In genomic region chr2:170985407-170985806, GRCh38 we compare ENCODE assay signal across 25 cellular contexts. TPM values are rescaled to one million over a fixed set of nuclear protein-coding genes. Genes with fewer than 3 reads are reported as not detected.
DNase-seq lines count a peak whose midpoint lies in the region; ATAC-seq, FAIRE-seq and TF ChIP-seq lines count a peak whose summit lies in the region.
"Had no signal": no experiment of that assay in that cellular context is flagged by ENCODE, and none has a peak within 500 bp of the region (broad histone marks: within the 10 kb centered on the region; RNA-seq: fewer than 3 reads in every experiment).

No MANE protein-coding gene starts in this region.

- TF ChIP-seq POLR2A in GM12892 (IDR thresholded peaks at IDR 0.05; ENCODE audit: low read depth, low read length), result peak; percentile 28; the same call in 1 of the 2 replicates
- peak; percentile 22 for TF ChIP-seq POLR2A in GM18951 (IDR thresholded peaks at IDR 0.05; ENCODE audit: extremely low read depth, insufficient read depth, insufficient read length)
- TF ChIP-seq POLR2A in GM12878 (IDR thresholded peaks at IDR 0.05; ENCODE audit: low read depth, low read length), result peak; percentile 57

- H3K27me3 ChIP-seq in GM12878 (replicated peaks in 1 of 2; ENCODE audit: control insufficient read depth in 2 of 2, insufficient read depth in 2 of 2, low read length in 1 of 2), result no peaks in the 10 kb centered on the region
- H3K27me3 ChIP-seq in lung (ENCODE audit: control insufficient read depth, insufficient read depth), result no peaks in the 10 kb centered on the region
- H3K27me3 ChIP-seq: BE2C; BLaER1 treated with 17β-estradiol and CSF1 and Interleukin-3, amounts not matched to agents 10 nM and 100 nM had no signal

- SMC1A ChIA-PET in GM12878 (lab: Charles Lee; ENCODE audit: uncharacterized antibody, unreplicated experiment), result no interaction called here

- no peaks in the 10 kb centered on the region for H3K79me2 ChIP-seq in GM12878 (ENCODE audit: control insufficient read depth, insufficient read depth, low read length)

- H3K4me1 ChIP-seq in GM12878 (ENCODE audit: control insufficient read depth, insufficient read depth, low read length) (no peaks in the 10 kb centered on the region), lung (ENCODE audit: control insufficient read depth in 2 of 2, insufficient read depth in 2 of 2, low read length in 2 of 2) (no peaks in the 10 kb centered on the region)
- H3K4me1 ChIP-seq: A549; BE2C; BLaER1 treated with 17β-estradiol and CSF1 and Interleukin-3, amounts not matched to agents 10 nM and 100 nM had no signal

- no peak for TF ChIP-seq RAD21 in GM12878 (IDR thresholded peaks at IDR 0.05; ENCODE audit: insufficient read depth, low read depth, low read length)

- no peak for TF ChIP-seq CTCF in GM12878 (IDR thresholded peaks at IDR 0.05 in 2 of 3, conservative IDR thresholded peaks at IDR 0.05 in 1 of 3; ENCODE audit: control insufficient read depth in 2 of 3, extremely low read depth in 1 of 3, insufficient read depth in 1 of 3, low read depth in 3 of 3, low read length in 3 of 3)
- TF ChIP-seq CTCF in lung (IDR thresholded peaks at IDR 0.05; ENCODE audit: control extremely low read depth, extremely low read depth), result no peak

- WGBS in GM12878 (ENCODE audit: insufficient coverage, insufficient replicate concordance, low lambda C conversion rate, missing lambda C conversion rate), result 87% methylated on average over 5 of the region's 5 CpGs
- WGBS in lung, 2 donors, result 91 to 96% methylated on average over 5 of the region's 5 CpGs

- H3K4me2 ChIP-seq in GM12878 (ENCODE audit: control insufficient read depth, insufficient read depth), result no peak overlapping the region
- H3K4me2 ChIP-seq: A549; BLaER1 treated with 17β-estradiol and CSF1 and Interleukin-3, amounts not matched to agents 10 nM and 100 nM had no signal

- no peaks in the 10 kb centered on the region for H4K20me1 ChIP-seq in GM12878 (ENCODE audit: control insufficient read depth, insufficient read depth)
- H4K20me1 ChIP-seq: BLaER1 treated with 17β-estradiol and CSF1 and Interleukin-3, amounts not matched to agents 10 nM and 100 nM had no signal

- peak; percentile 15; the same call in 2 of the 3 replicates for ATAC-seq in GM12878
- no peak for ATAC-seq in lung (ENCODE audit: insufficient read depth, low FRiP score)
- ATAC-seq in activated naive CD8-positive, alpha-beta T cell treated with anti-CD3 and anti-CD28 coated beads, Interleukin-2, amount 50 U/mL, for 24 hours, result no peak
- no peak for ATAC-seq in HG03442 (IDR thresholded peaks at IDR 0.05; ENCODE audit: unreplicated experiment)
- ATAC-seq: HCT116 had no signal

- no peak overlapping the region for H3K27ac Mint-ChIP-seq in activated naive CD8-positive, alpha-beta T cell treated with anti-CD3 and anti-CD28 coated beads, Interleukin-2, amount 50 U/mL, for 24 hours
- H3K27ac Mint-ChIP-seq: CD14-positive monocyte; CD4-positive, alpha-beta T cell had no signal

- DNase-seq in GM12892 (ENCODE audit: insufficient read length), result no peak
- no peak for DNase-seq in GM12878 (ENCODE audit: low read depth, low spot score)
- peak; percentile 24 for DNase-seq in lung (ENCODE audit: low spot score)
- no peak for DNase-seq in activated naive CD8-positive, alpha-beta T cell treated with anti-CD3 and anti-CD28 coated beads, Interleukin-2, amount 50 U/mL, for 24 hours
- DNase-seq in KG1 (lab: John Stamatoyannopoulos, UW), result no peak
- DNase-seq: 8988T; ACHN; AML-193; BE2C; CD4-positive, alpha-beta T cell; CD8-positive, alpha-beta memory T cell; DMS 273 treated with DMSO at 0.1 percent for 48 hours; DMS79; EL; GDM1; GM23248; H9 had no signal

- no peaks in the 10 kb centered on the region for H3K27me3 Mint-ChIP-seq in activated naive CD8-positive, alpha-beta T cell treated with anti-CD3 and anti-CD28 coated beads, Interleukin-2, amount 50 U/mL, for 24 hours
- H3K27me3 Mint-ChIP-seq: CD4-positive, alpha-beta T cell; CD8-positive, alpha-beta memory T cell had no signal

- H2AFZ ChIP-seq in GM12878 (ENCODE audit: control insufficient read depth, low read depth, low read length), result no peak overlapping the region
- H2AFZ ChIP-seq: GM23248 had no signal

- POLR2A ChIA-PET in GM12878 (lab: Charles Lee), result no interaction called here

- RAD21 ChIA-PET in GM12878 (lab: Charles Lee; ENCODE audit: unreplicated experiment), result no interaction called here

- CTCF ChIA-PET in GM12878 (lab: Yijun Ruan, JAX), result interaction anchor here (1.0 kb wide), 1 partner anchor 11 kb away, joined by 3 read pairs; no protein-coding TSS in a partner anchor

- H3K27ac ChIP-seq in GM12878 (ENCODE audit: control insufficient read depth, insufficient read depth) (no peak overlapping the region), lung (ENCODE audit: low read depth in 1 of 2, low read length in 1 of 2) (no peak overlapping the region)
- H3K27ac ChIP-seq: A549; BLaER1 treated with 17β-estradiol and CSF1 and Interleukin-3, amounts not matched to agents 10 nM and 100 nM; GM23248 had no signal

- no peaks in the 10 kb centered on the region for H3K9me3 Mint-ChIP-seq in activated naive CD8-positive, alpha-beta T cell treated with anti-CD3 and anti-CD28 coated beads, Interleukin-2, amount 50 U/mL, for 24 hours
- H3K9me3 Mint-ChIP-seq: CD4-positive, alpha-beta T cell; CD8-positive, alpha-beta memory T cell had no signal

- in situ Hi-C loops in GM18951 (cut with MboI; ENCODE audit: low sequenced_read_pairs, unreplicated experiment), result no loop called here
- in situ Hi-C loops in GM12878 (cut with MboI), result no loop called here

- no peak overlapping the region for H3K9ac ChIP-seq in GM12878 (ENCODE audit: control insufficient read depth, insufficient read depth, low read length)
- H3K9ac ChIP-seq: BLaER1 treated with 17β-estradiol and CSF1 and Interleukin-3, amounts not matched to agents 10 nM and 100 nM; GM23248 had no signal

- TF ChIP-seq EP300 in GM12878 (IDR thresholded peaks at IDR 0.05; ENCODE audit: borderline replicate concordance in 1 of 2, control insufficient read depth in 1 of 2, low read depth in 2 of 2, low read length in 2 of 2), result no peak

- H3K4me3 Mint-ChIP-seq in activated naive CD8-positive, alpha-beta T cell treated with anti-CD3 and anti-CD28 coated beads, Interleukin-2, amount 50 U/mL, for 24 hours, result no peak overlapping the region
- H3K4me3 Mint-ChIP-seq: CD14-positive monocyte; CD4-positive, alpha-beta T cell; CD8-positive, alpha-beta memory T cell; H9 had no signal

- no peaks in the 10 kb centered on the region for H3K4me1 Mint-ChIP-seq in activated naive CD8-positive, alpha-beta T cell treated with anti-CD3 and anti-CD28 coated beads, Interleukin-2, amount 50 U/mL, for 24 hours
- H3K4me1 Mint-ChIP-seq: CD14-positive monocyte; CD8-positive, alpha-beta memory T cell had no signal

- intact Hi-C loops in GM12878 (cut with micrococcal nuclease; ENCODE audit: unreplicated experiment), result no loop called here

- no peaks in the 10 kb centered on the region for H3K9me3 ChIP-seq in GM12878 (replicated peaks; ENCODE audit: control insufficient read depth, insufficient read depth, low read length)
- H3K9me3 ChIP-seq in lung (ENCODE audit: control insufficient read depth in 2 of 2, insufficient read depth in 1 of 2, low read length in 1 of 2), result no peaks in the 10 kb centered on the region
- H3K9me3 ChIP-seq: A549; BE2C; BLaER1 treated with 17β-estradiol and CSF1 and Interleukin-3, amounts not matched to agents 10 nM and 100 nM had no signal

- no peak for FAIRE-seq in GM12892 (lab: Jason Lieb, UNC)
- FAIRE-seq in GM12878 (lab: Jason Lieb, UNC), result no peak
- FAIRE-seq: A549, D721Med, GM12891 had no signal

- H3K4me3 ChIP-seq in GM12878 (no peak overlapping the region), lung (no peak overlapping the region)
- H3K4me3 ChIP-seq: A549; BLaER1 treated with 17β-estradiol and CSF1 and Interleukin-3, amounts not matched to agents 10 nM and 100 nM; GM23248 had no signal

- H3K36me3 ChIP-seq in GM12878 (ENCODE audit: control insufficient read depth in 2 of 2, insufficient read depth in 2 of 2, low read length in 1 of 2), result peaks cover 0 to 8% of the 10 kb centered on the region in 2 experiments; a peak in 1 of 4 replicates
- no peaks in the 10 kb centered on the region for H3K36me3 ChIP-seq in lung (ENCODE audit: control insufficient read depth in 2 of 2, insufficient read depth in 2 of 2, low read length in 2 of 2)
- H3K36me3 ChIP-seq: BE2C had no signal

- BruUV-seq in GM12878 (replicated peaks; lab: Mats Ljungman, UMichigan), result no TSS peak

- H3K36me3 Mint-ChIP-seq in activated naive CD8-positive, alpha-beta T cell treated with anti-CD3 and anti-CD28 coated beads, Interleukin-2, amount 50 U/mL, for 24 hours (ENCODE audit: low read depth), result peaks cover 4% of the 10 kb centered on the region

TF ChIP-seq in GM12878, 131 proteins besides CTCF, POLR2A, EP300 and RAD21:
- TF ChIP-seq ETV6 (conservative IDR thresholded peaks at IDR 0.05 in 1 of 2, IDR thresholded peaks at IDR 0.05 in 1 of 2; ENCODE audit: borderline replicate concordance in 1 of 2, low read depth in 1 of 2) (no peak), IKZF2 (IDR thresholded peaks at IDR 0.05) (no peak), POLR2AphosphoS5 (IDR thresholded peaks at IDR 0.05; ENCODE audit: low read length) (peak; percentile 72)

RNA-seq across cellular contexts. Expression of gene GORASP2, which starts 56.4 kb away (rescaled TPM):
- 59.6 TPM for polyA plus RNA-seq in GM12892 (2012; ENCODE audit: missing spikeins)
- 40.4 and 47.6 TPM in 2 replicates for total RNA-seq in GM12878 (2013; cell fraction: nucleolus; rRNA removed)
- total RNA-seq in GM12878 (2014; rRNA removed), result 62.4 and 63.9 TPM in 2 replicates
- total RNA-seq in GM12878 (2014; rRNA removed; fragmentation: Illumina TruSeq; extraction: Trizol), result 43.6 and 50.5 TPM in 2 replicates
- 94.8 and 94.9 TPM in 2 replicates for total RNA-seq in GM12878 (2021)
- polyA plus RNA-seq in GM12878 (2011; ENCODE audit: low read depth), result 55.9 TPM
- polyA plus RNA-seq in GM12878 (2011; rRNA removed), result 130 and 169 TPM in 2 replicates
- 158 and 174 TPM in 2 replicates for polyA plus RNA-seq in GM12878 (2011; cell fraction: cytosol; rRNA removed)
- polyA plus RNA-seq in GM12878 (2011; cell fraction: nucleus; rRNA removed), result 70.7 and 73.5 TPM in 2 replicates
- polyA plus RNA-seq in GM12878 (2012), result 66.5 and 77.2 TPM in 2 replicates
- 129 and 139 TPM in 2 replicates for polyA plus RNA-seq in GM12878 (2014; fragmentation: Illumina TruSeq; extraction: Trizol)
- 10 to 100 TPM; 26.3 to 35.0 TPM for polyA plus RNA-seq in GM12878 (2014; fragmentation: Nextera tagmentation; extraction: Ambion mirVana)
- 111 and 113 TPM in 2 replicates for polyA plus RNA-seq in GM12878 (2014; rRNA removed)
- 100 to 1,000 TPM; 132 to 140 TPM for polyA plus RNA-seq in GM12878 (2016; fragmentation: Nextera tagmentation; extraction: Ambion mirVana)
- 114 and 140 TPM in 2 replicates for polyA minus RNA-seq in GM12878 (2011; rRNA and poly(A)+ RNA removed)
- 30.9 and 35.2 TPM in 2 replicates for polyA minus RNA-seq in GM12878 (2011; cell fraction: cytosol; rRNA and poly(A)+ RNA removed)
- polyA minus RNA-seq in GM12878 (2011; cell fraction: nucleus; rRNA and poly(A)+ RNA removed), result 27.6 and 46.7 TPM in 2 replicates
- 10 to 100 TPM; 32.1 to 65.2 TPM for total RNA-seq in lung
- polyA plus RNA-seq in lung, result 10 to 100 TPM; 35.8 to 55.5 TPM
